In genomic region chr4:88591787-88592599, GRCh38 we compare ENCODE assay signal across 8 cellular contexts. TPM values are rescaled to one million over a fixed set of nuclear protein-coding genes. Genes with fewer than 3 reads are reported as not detected.
DNase-seq lines count a peak whose midpoint lies in the region; ATAC-seq and TF ChIP-seq lines count a peak whose summit lies in the region.

Gene HERC3 (plus strand): TSS chr4:88592480. CDS start chr4:88605824, 13,344 bp downstream.

- H3K9me2 ChIP-seq in DOHH2 (replicated peaks; ENCODE audit: control insufficient read depth, low read length): no peaks in the 10 kb centered on the region
- H3K9me2 ChIP-seq in GM23248 (ENCODE audit: insufficient read depth): no peaks in the 10 kb centered on the region
- H3K9me2 ChIP-seq in Karpas-422 (replicated peaks; ENCODE audit: insufficient read depth, low read length): no peaks in the 10 kb centered on the region

- H3K4me1 Mint-ChIP-seq in activated T-helper 2 cell treated with anti-CD3 and anti-CD28 coated beads, Interferon-gamma antibody, Interleukin-2, Interleukin-4, amounts not matched to agents 10 μg/mL and 5 μg/mL and 100 μg/mL, durations not matched to agents 14 hours and 24 hours and 36 hours (ENCODE audit: low read depth): peaks cover 30% of the 10 kb centered on the region
- H3K4me1 Mint-ChIP-seq in naive thymus-derived CD8-positive, alpha-beta T cell: peaks cover 18 to 50% (median 42%) of the 10 kb centered on the region in 4 donors
- peaks cover 13 to 32% of the 10 kb centered on the region in 2 donors for H3K4me1 Mint-ChIP-seq in stimulated activated naive B cell treated with anti-CD40 and anti-IgM and Interleukin-4, amounts not matched to agents 10 μg/mL and 1 μg/mL and 100 μg/mL, for 72 hours

- DNase-seq in GM23248 (peak; percentile 95), Karpas-422 (peak; percentile 94), RWPE1 (ENCODE audit: low spot score) (peak; percentile 88), fibroblast of lung (ENCODE audit: low read depth in 2 of 2) (peak; percentile 82 to 85)
- DNase-seq in activated T-helper 2 cell treated with anti-CD3 and anti-CD28 coated beads, Interferon-gamma antibody, Interleukin-2, Interleukin-4, amounts not matched to agents 10 μg/mL and 5 μg/mL and 100 μg/mL, durations not matched to agents 14 hours and 24 hours and 36 hours (ENCODE audit: low spot score): peak; percentile 87
- DNase-seq in naive thymus-derived CD8-positive, alpha-beta T cell: peak; percentile 85 to 93 (median 89)
- DNase-seq in stimulated activated naive B cell treated with anti-CD40 and anti-IgM and Interleukin-4, amounts not matched to agents 10 μg/mL and 1 μg/mL and 100 μg/mL, for 72 hours: peak; percentile 90

- H3K4me2 ChIP-seq in DOHH2 (ENCODE audit: low read length) (peak within 1 kb of the TSS; percentile 84), GM23248 (ENCODE audit: unreplicated experiment) (peak within 1 kb of the TSS; percentile 98), Karpas-422 (ENCODE audit: low read depth, low read length, poor library complexity, severe bottlenecking) (peak within 1 kb of the TSS; percentile 87), fibroblast of lung (ENCODE audit: extremely low read depth, insufficient read depth, low read length) (peak within 1 kb of the TSS; percentile 99)

- H3K9ac ChIP-seq in GM23248 (peak within 1 kb of the TSS; percentile 90), Karpas-422 (ENCODE audit: low read length) (peak within 1 kb of the TSS; percentile 82), fibroblast of lung (ENCODE audit: insufficient read depth, low read length) (peak within 1 kb of the TSS; percentile 75)

- H4K20me1 ChIP-seq in DOHH2 (ENCODE audit: control insufficient read depth, insufficient read depth, low read depth, low read length): no peaks in the 10 kb centered on the region
- no peaks in the 10 kb centered on the region for H4K20me1 ChIP-seq in GM23248 (ENCODE audit: insufficient read depth)
- H4K20me1 ChIP-seq in Karpas-422 (ENCODE audit: insufficient read depth, low read depth, low read length): no peaks in the 10 kb centered on the region
- no peaks in the 10 kb centered on the region for H4K20me1 ChIP-seq in fibroblast of lung (ENCODE audit: control insufficient read depth, extremely low read depth, insufficient read depth, low read length)

- H3K27ac ChIP-seq in DOHH2 (ENCODE audit: low read depth, low read length) (no peak within 1 kb of the TSS), GM23248 (peak within 1 kb of the TSS; percentile 75), Karpas-422 (ENCODE audit: low read length) (no peak within 1 kb of the TSS), RWPE1 (peak within 1 kb of the TSS; percentile 89), fibroblast of lung (ENCODE audit: insufficient read depth, low read length) (peak within 1 kb of the TSS; percentile 76)

- intact Hi-C loops in activated T-helper 2 cell treated with anti-CD3 and anti-CD28 coated beads, Interferon-gamma antibody, Interleukin-2, Interleukin-4, amounts not matched to agents 10 μg/mL and 5 μg/mL and 100 μg/mL, durations not matched to agents 14 hours and 24 hours and 36 hours (cut with micrococcal nuclease): loop anchor here (1.0 to 10.0 kb wide), 7 partner anchors 21 to 587 kb away; partner anchors contain the start of genes NAP1L5, PKD2 and TIGD2

- peak within 1 kb of the TSS; percentile 91 for H2AFZ ChIP-seq in GM23248
- peak within 1 kb of the TSS; percentile 99 for H2AFZ ChIP-seq in Karpas-422 (ENCODE audit: low read length)
- H2AFZ ChIP-seq in fibroblast of lung (ENCODE audit: low read length): peak within 1 kb of the TSS; percentile 94

- peaks cover 24% of the 10 kb centered on the region for H3K36me3 Mint-ChIP-seq in activated T-helper 2 cell treated with anti-CD3 and anti-CD28 coated beads, Interferon-gamma antibody, Interleukin-2, Interleukin-4, amounts not matched to agents 10 μg/mL and 5 μg/mL and 100 μg/mL, durations not matched to agents 14 hours and 24 hours and 36 hours (ENCODE audit: low read depth)
- H3K36me3 Mint-ChIP-seq in naive thymus-derived CD8-positive, alpha-beta T cell: peaks cover 0 to 27% (median 2%) of the 10 kb centered on the region in 3 donors
- peaks cover 0 to 9% of the 10 kb centered on the region in 2 donors for H3K36me3 Mint-ChIP-seq in stimulated activated naive B cell treated with anti-CD40 and anti-IgM and Interleukin-4, amounts not matched to agents 10 μg/mL and 1 μg/mL and 100 μg/mL, for 72 hours

- POLR2A ChIA-PET in RWPE1 (lab: Yijun Ruan, JAX; ENCODE audit: low non-redundant PET): no interaction called here
- POLR2A ChIA-PET in naive thymus-derived CD8-positive, alpha-beta T cell (lab: Charles Lee): interaction anchor here (0.6 to 4.9 kb wide), 14 partner anchors 8 to 1168 kb away, joined by 3 to 119 read pairs (median 4); partner anchors contain the start of genes HERC5 and HERC6

- H3K79me2 ChIP-seq in DOHH2 (ENCODE audit: control insufficient read depth, low read length) (peaks cover 12% of the 10 kb centered on the region), GM23248 (ENCODE audit: insufficient read depth) (peaks cover 68% of the 10 kb centered on the region), Karpas-422 (ENCODE audit: low read length) (no peaks in the 10 kb centered on the region), fibroblast of lung (ENCODE audit: control insufficient read depth, insufficient read depth, low read length) (peaks cover 14% of the 10 kb centered on the region)

- CTCF ChIA-PET in RWPE1 (lab: Yijun Ruan, JAX): interaction anchor here (0.9 to 1.0 kb wide), 2 partner anchors 53 to 61 kb away, joined by 3 read pairs; no protein-coding TSS in a partner anchor

- 1 to 2% methylated on average over 66 to 70 of the region's 73 CpGs for WGBS in GM23248 (ENCODE audit: low coverage in 1 of 2, low lambda C conversion rate in 2 of 2, missing lambda C conversion rate in 2 of 2), 2 experiments

- TF ChIP-seq CTCF in DOHH2 (IDR thresholded peaks at IDR 0.05; ENCODE audit: low read depth, low read length, poor library complexity, severe bottlenecking) (no peak), RWPE1 (conservative IDR thresholded peaks at IDR 0.05; ENCODE audit: low read depth) (no peak), fibroblast of lung (conservative IDR thresholded peaks at IDR 0.05 in 1 of 2, IDR thresholded peaks at IDR 0.05 in 1 of 2; ENCODE audit: low read depth in 1 of 2, low read length in 2 of 2) (peak in 1 of 2 donors; percentile 17)

- no peaks in the 10 kb centered on the region for H3K27me3 ChIP-seq in DOHH2 (ENCODE audit: control insufficient read depth, low read length)
- H3K27me3 ChIP-seq in GM23248 (replicated peaks; ENCODE audit: insufficient read depth): no peaks in the 10 kb centered on the region
- no peaks in the 10 kb centered on the region for H3K27me3 ChIP-seq in Karpas-422 (ENCODE audit: low read length)
- no peaks in the 10 kb centered on the region for H3K27me3 ChIP-seq in fibroblast of lung (ENCODE audit: control insufficient read depth, insufficient read depth, low read length)

- H3K36me3 ChIP-seq in DOHH2 (ENCODE audit: control insufficient read depth, low read length) (peaks cover 3% of the 10 kb centered on the region; the same call in 1 of the 2 replicates), GM23248 (ENCODE audit: low read depth) (no peaks in the 10 kb centered on the region), Karpas-422 (ENCODE audit: insufficient read depth, low read length) (no peaks in the 10 kb centered on the region), fibroblast of lung (ENCODE audit: control insufficient read depth, insufficient read depth, low read length) (no peaks in the 10 kb centered on the region)

- peak within 1 kb of the TSS; percentile 63 for H3K27ac Mint-ChIP-seq in activated T-helper 2 cell treated with anti-CD3 and anti-CD28 coated beads, Interferon-gamma antibody, Interleukin-2, Interleukin-4, amounts not matched to agents 10 μg/mL and 5 μg/mL and 100 μg/mL, durations not matched to agents 14 hours and 24 hours and 36 hours
- H3K27ac Mint-ChIP-seq in naive thymus-derived CD8-positive, alpha-beta T cell: peak within 1 kb of the TSS; percentile 90 to 99 (median 97)
- H3K27ac Mint-ChIP-seq in stimulated activated naive B cell treated with anti-CD40 and anti-IgM and Interleukin-4, amounts not matched to agents 10 μg/mL and 1 μg/mL and 100 μg/mL, for 72 hours: peak within 1 kb of the TSS; percentile 95

- H3K4me1 ChIP-seq in DOHH2 (ENCODE audit: control insufficient read depth, low read length): peaks cover 11% of the 10 kb centered on the region
- peaks cover 20% of the 10 kb centered on the region for H3K4me1 ChIP-seq in GM23248 (ENCODE audit: insufficient read depth)
- H3K4me1 ChIP-seq in Karpas-422 (ENCODE audit: low read length): peaks cover 17% of the 10 kb centered on the region
- peaks cover 2% of the 10 kb centered on the region for H3K4me1 ChIP-seq in fibroblast of lung (ENCODE audit: control insufficient read depth, extremely low read depth, insufficient read depth, low read length)

- in situ Hi-C loops in GM23248 (cut with MboI): no loop called here

- H3K4me3 ChIP-seq in DOHH2 (ENCODE audit: low read length) (peak within 1 kb of the TSS; percentile 84), GM23248 (peak within 1 kb of the TSS; percentile 86), Karpas-422 (ENCODE audit: low read length) (peak within 1 kb of the TSS; percentile 86), fibroblast of lung (replicated peaks in 1 of 4; ENCODE audit: control extremely low read depth in 1 of 4, insufficient read depth in 1 of 4, low read depth in 3 of 4, low read length in 4 of 4) (peak within 1 kb of the TSS; percentile 74 to 91 (median 80))

- peak; percentile 89 for ATAC-seq in naive thymus-derived CD8-positive, alpha-beta T cell
- ATAC-seq in stimulated activated naive B cell treated with anti-CD40 and anti-IgM and Interleukin-4, amounts not matched to agents 10 μg/mL and 1 μg/mL and 100 μg/mL, for 72 hours (replicated peaks): peak; percentile 93 to 94

- H3K4me3 Mint-ChIP-seq in activated T-helper 2 cell treated with anti-CD3 and anti-CD28 coated beads, Interferon-gamma antibody, Interleukin-2, Interleukin-4, amounts not matched to agents 10 μg/mL and 5 μg/mL and 100 μg/mL, durations not matched to agents 14 hours and 24 hours and 36 hours (ENCODE audit: low read depth): peak within 1 kb of the TSS; percentile 86
- peak within 1 kb of the TSS; percentile 91 to 100 (median 98) for H3K4me3 Mint-ChIP-seq in naive thymus-derived CD8-positive, alpha-beta T cell
- H3K4me3 Mint-ChIP-seq in stimulated activated naive B cell treated with anti-CD40 and anti-IgM and Interleukin-4, amounts not matched to agents 10 μg/mL and 1 μg/mL and 100 μg/mL, for 72 hours: peak within 1 kb of the TSS; percentile 80 to 84

- H3K9me3 ChIP-seq in DOHH2 (ENCODE audit: control insufficient read depth, insufficient read depth, low read length) (no peaks in the 10 kb centered on the region), GM23248 (ENCODE audit: low read depth) (no peaks in the 10 kb centered on the region), Karpas-422 (ENCODE audit: low read length) (no peaks in the 10 kb centered on the region), fibroblast of lung (ENCODE audit: control insufficient read depth, insufficient read depth, low read depth, low read length) (no peaks in the 10 kb centered on the region)

- no peaks in the 10 kb centered on the region for H3K9me3 Mint-ChIP-seq in activated T-helper 2 cell treated with anti-CD3 and anti-CD28 coated beads, Interferon-gamma antibody, Interleukin-2, Interleukin-4, amounts not matched to agents 10 μg/mL and 5 μg/mL and 100 μg/mL, durations not matched to agents 14 hours and 24 hours and 36 hours
- no peaks in the 10 kb centered on the region for H3K9me3 Mint-ChIP-seq in naive thymus-derived CD8-positive, alpha-beta T cell
- H3K9me3 Mint-ChIP-seq in stimulated activated naive B cell treated with anti-CD40 and anti-IgM and Interleukin-4, amounts not matched to agents 10 μg/mL and 1 μg/mL and 100 μg/mL, for 72 hours: no peaks in the 10 kb centered on the region

- H3K27me3 Mint-ChIP-seq in activated T-helper 2 cell treated with anti-CD3 and anti-CD28 coated beads, Interferon-gamma antibody, Interleukin-2, Interleukin-4, amounts not matched to agents 10 μg/mL and 5 μg/mL and 100 μg/mL, durations not matched to agents 14 hours and 24 hours and 36 hours (ENCODE audit: low read depth): peaks cover 23% of the 10 kb centered on the region
- H3K27me3 Mint-ChIP-seq in naive thymus-derived CD8-positive, alpha-beta T cell: no peaks in the 10 kb centered on the region
- H3K27me3 Mint-ChIP-seq in stimulated activated naive B cell treated with anti-CD40 and anti-IgM and Interleukin-4, amounts not matched to agents 10 μg/mL and 1 μg/mL and 100 μg/mL, for 72 hours: no peaks in the 10 kb centered on the region

- H3F3A ChIP-seq in DOHH2 (ENCODE audit: control insufficient read depth, insufficient read depth) (0 out of 2 replicates have a peak, but pooled peaks cover 3% of the 10 kb centered on the region), GM23248 (ENCODE audit: insufficient read depth) (0 out of 2 replicates have a peak, but pooled peaks cover 10% of the 10 kb centered on the region)

RNA-seq across cellular contexts. Expression of gene HERC3, which starts in this region (rescaled TPM):
- total RNA-seq in GM23248 (2014; rRNA removed; shearing (Covaris generic)): 18.0 and 27.6 TPM in 2 replicates
- 22.7 and 25.8 TPM in 2 replicates for polyA plus RNA-seq in GM23248 (2016; fragmentation: Nextera tagmentation; extraction: Ambion mirVana)
- total RNA-seq in Karpas-422 (2014; rRNA removed; shearing (Covaris generic); ENCODE audit: low replicate concordance): 8.5 and 12.9 TPM in 2 replicates
- 18.9 and 22.1 TPM in 2 replicates for total RNA-seq in activated T-helper 2 cell treated with anti-CD3 and anti-CD28 coated beads, Interferon-gamma antibody, Interleukin-2, Interleukin-4, amounts not matched to agents 10 μg/mL and 5 μg/mL and 100 μg/mL, durations not matched to agents 14 hours and 24 hours and 36 hours
- 12.1 and 27.6 TPM in 2 replicates for total RNA-seq in fibroblast of lung
- 22.9 and 24.5 TPM in 2 replicates for polyA plus RNA-seq in fibroblast of lung
- 13.7 and 15.7 TPM in 2 replicates for polyA plus RNA-seq in fibroblast of lung (2012)
- polyA minus RNA-seq in fibroblast of lung (ENCODE audit: low replicate concordance): 19.3 and 53.2 TPM in 2 replicates
- total RNA-seq in naive thymus-derived CD8-positive, alpha-beta T cell: 100 to 1,000 TPM in 1 of 2 experiments, 10 to 100 TPM in 1; 91.8 to 111 TPM
- 10 to 100 TPM; 29.7 to 37.1 (median 33.6) TPM for polyA plus RNA-seq in naive thymus-derived CD8-positive, alpha-beta T cell

Comparison
In these comparisons a context has a peak if more than half of its experiments do, and no peak if none do; other contexts are left out.
1. H3K27ac ChIP-seq: peak in GM23248 (single experiment), RWPE1 (single experiment) and fibroblast of lung (single experiment); none in DOHH2 (single experiment) and Karpas-422 (single experiment).
2. Peak in every context shown above with its lines, with median percentiles within 50 percentile points of each other: H3K4me2 ChIP-seq, H3K4me3 ChIP-seq, DNase-seq, H2AFZ ChIP-seq, H3K9ac ChIP-seq, H3K27ac Mint-ChIP-seq and H3K4me3 Mint-ChIP-seq.